1 cellular context compared by ENCODE assay signal in genomic region chr17:64765191-64765889, GRCh38.
TF ChIP-seq lines count a peak whose summit lies in the region.

No MANE protein-coding gene starts in this region.

TF ChIP-seq in HepG2, 621 proteins besides CTCF, POLR2A, EP300 and RAD21 (continued from another document):
- TF ChIP-seq THAP8 (CRISPR knock-in tag; IDR thresholded peaks at IDR 0.05; ENCODE audit: borderline replicate concordance): no peak
- no peak for TF ChIP-seq HNF1B (CRISPR knock-in tag; IDR thresholded peaks at IDR 0.05)
TF ChIP-seq in HepG2: peak in this region for 7.
